ENCODE assay signal across 26 cellular contexts in genomic region chr12:124808276-124808675, GRCh38.
"Had no signal": no experiment of that assay in that cellular context is flagged by ENCODE, and none has a peak within 500 bp of the region (broad histone marks: within the 10 kb centered on the region; RNA-seq: fewer than 3 reads in every experiment).

No MANE protein-coding gene starts in this region.

- H3K36me3 Mint-ChIP-seq: stimulated activated effector memory CD8-positive, alpha-beta T cell treated with anti-CD3 and anti-CD28 coated beads, Interleukin-12 subunit alpha, Interleukin-12 subunit beta, amount 100 ng/mL, for 72 hours had no signal

- H2AFZ ChIP-seq: parathyroid adenoma had no signal

- H3K4me3 ChIP-seq: ascending aorta, cardiac muscle cell, gastroesophageal sphincter, psoas muscle, sigmoid colon, thoracic aorta had no signal

- H3K27me3 ChIP-seq: ascending aorta, cardiac muscle cell, gastroesophageal sphincter, sigmoid colon had no signal

- H3K4me1 Mint-ChIP-seq: activated CD4-positive, alpha-beta T cell treated with anti-CD3 and anti-CD28 coated beads for 36 hours; mesothelial cell of epicardium; naive B cell; nephron progenitor cell; stimulated activated effector memory CD8-positive, alpha-beta T cell treated with anti-CD3 and anti-CD28 coated beads, Interleukin-12 subunit alpha, Interleukin-12 subunit beta, amount 100 ng/mL, for 72 hours; T-cell had no signal

- H3K9ac ChIP-seq: parathyroid adenoma had no signal

- H3K27me3 Mint-ChIP-seq: activated CD4-positive, alpha-beta T cell treated with anti-CD3 and anti-CD28 coated beads for 36 hours; activated naive CD8-positive, alpha-beta T cell; effector memory CD8-positive, alpha-beta T cell; naive B cell; stimulated activated naive CD8-positive, alpha-beta T cell treated with anti-CD3 and anti-CD28 coated beads, Interleukin-15, Interleukin-2, amounts not matched to agents 100 ng/mL and 50 ng/mL, for 24 hours; T-cell had no signal

- H3K27ac Mint-ChIP-seq: activated CD4-positive, alpha-beta T cell treated with anti-CD3 and anti-CD28 coated beads for 36 hours; activated naive CD8-positive, alpha-beta T cell; effector memory CD8-positive, alpha-beta T cell; mesothelial cell of epicardium; nephron progenitor cell; stimulated activated effector memory CD8-positive, alpha-beta T cell treated with anti-CD3 and anti-CD28 coated beads, Interleukin-12 subunit alpha, Interleukin-12 subunit beta, amount 100 ng/mL, for 72 hours; stimulated activated naive CD8-positive, alpha-beta T cell treated with anti-CD3 and anti-CD28 coated beads, Interleukin-15, Interleukin-2, amounts not matched to agents 100 ng/mL and 50 ng/mL, for 24 hours; T-cell; T-helper 2 cell treated with Interferon-gamma antibody and Interleukin-4, amounts not matched to agents 5 μg/mL and 100 μg/mL, for 36 hours had no signal

- H3K79me2 ChIP-seq: parathyroid adenoma had no signal

- H3K27ac ChIP-seq: ascending aorta, gastroesophageal sphincter, parathyroid adenoma, psoas muscle, sigmoid colon, thoracic aorta had no signal

- H3K4me3 Mint-ChIP-seq: activated CD4-positive, alpha-beta T cell treated with anti-CD3 and anti-CD28 coated beads for 36 hours; activated naive CD8-positive, alpha-beta T cell; brain; effector memory CD8-positive, alpha-beta T cell; mesothelial cell of epicardium; naive B cell; nephron progenitor cell; stimulated activated effector memory CD8-positive, alpha-beta T cell treated with anti-CD3 and anti-CD28 coated beads, Interleukin-12 subunit alpha, Interleukin-12 subunit beta, amount 100 ng/mL, for 72 hours; stimulated activated naive CD8-positive, alpha-beta T cell treated with anti-CD3 and anti-CD28 coated beads, Interleukin-15, Interleukin-2, amounts not matched to agents 100 ng/mL and 50 ng/mL, for 24 hours; T-cell; T-helper 2 cell treated with Interferon-gamma antibody and Interleukin-4, amounts not matched to agents 5 μg/mL and 100 μg/mL, for 36 hours had no signal

- H3K9me3 ChIP-seq: ascending aorta, gastroesophageal sphincter, psoas muscle, sigmoid colon, thoracic aorta had no signal

- H3K36me3 ChIP-seq: cardiac muscle cell, thoracic aorta had no signal

- DNase-seq: activated CD4-positive, alpha-beta T cell treated with anti-CD3 and anti-CD28 coated beads for 36 hours; activated CD4-positive, CD25-positive, alpha-beta regulatory T cell; activated CD8-positive, alpha-beta memory T cell treated with anti-CD3 and anti-CD28 coated beads for 24 hours; activated effector memory CD4-positive, alpha-beta T cell treated with Interleukin-2 at 50 U/mL for 16 hours; activated naive CD4-positive, alpha-beta T cell treated with Interleukin-2 at 50 U/mL for 16 hours; cortex of kidney; effector memory CD8-positive, alpha-beta T cell; naive B cell; nephron progenitor cell; nucleus accumbens; psoas muscle; sigmoid colon; stimulated activated CD4-positive, alpha-beta T cell treated with anti-CD3 and anti-CD28 coated beads, Interleukin-4, amount 100 ng/mL, for 24 hours; T-cell; trophoblast cell had no signal

- H3K9me3 Mint-ChIP-seq: effector memory CD8-positive, alpha-beta T cell; mesothelial cell of epicardium; nephron progenitor cell; stimulated activated effector memory CD8-positive, alpha-beta T cell treated with anti-CD3 and anti-CD28 coated beads, Interleukin-12 subunit alpha, Interleukin-12 subunit beta, amount 100 ng/mL, for 72 hours; stimulated activated naive CD8-positive, alpha-beta T cell treated with anti-CD3 and anti-CD28 coated beads, Interleukin-15, Interleukin-2, amounts not matched to agents 100 ng/mL and 50 ng/mL, for 24 hours; T-cell; T-helper 2 cell treated with Interferon-gamma antibody and Interleukin-4, amounts not matched to agents 5 μg/mL and 100 μg/mL, for 36 hours had no signal
